Comparison of ENCODE assay signal across 8 cellular contexts in genomic region chr20:4161447-4162251, GRCh38. TPM values are rescaled to one million over a fixed set of nuclear protein-coding genes. Genes with fewer than 3 reads are reported as not detected.
DNase-seq lines count a peak whose midpoint lies in the region; ATAC-seq and TF ChIP-seq lines count a peak whose summit lies in the region.

No MANE protein-coding gene starts in this region.

- no peaks in the 10 kb centered on the region for H3K36me3 Mint-ChIP-seq in CD4-positive, alpha-beta T cell (ENCODE audit: low read depth)
- no peaks in the 10 kb centered on the region for H3K36me3 Mint-ChIP-seq in activated T-cell treated with anti-CD3 and anti-CD28 coated beads, Interleukin-2, amount 50 U/mL, for 72 hours (ENCODE audit: insufficient read depth in 2 of 2)

- peak overlapping the region; percentile 50 for H2BK120ac ChIP-seq in mesenchymal stem cell (ENCODE audit: low read depth, low read length)

- H2AK5ac ChIP-seq in mesenchymal stem cell (ENCODE audit: low read length, severe bottlenecking): peak overlapping the region; percentile 38

- no peak overlapping the region for H3K4me3 Mint-ChIP-seq in CD4-positive, alpha-beta T cell
- peak overlapping the region; percentile 6 to 47 for H3K4me3 Mint-ChIP-seq in activated T-cell treated with anti-CD3 and anti-CD28 coated beads, Interleukin-2, amount 50 U/mL, for 72 hours

- peak overlapping the region; percentile 78 for H3K9ac ChIP-seq in mesenchymal stem cell (ENCODE audit: low read length)

- H3K27ac Mint-ChIP-seq in CD4-positive, alpha-beta T cell: no peak overlapping the region
- no peak overlapping the region for H3K27ac Mint-ChIP-seq in activated T-cell treated with anti-CD3 and anti-CD28 coated beads, Interleukin-2, amount 50 U/mL, for 72 hours

- no peak overlapping the region for H3K27ac ChIP-seq in CD4-positive, alpha-beta T cell (ENCODE audit: low read depth, low read length)
- H3K27ac ChIP-seq in HEK293 (ENCODE audit: extremely low read depth, low read depth, low read length) (no peak overlapping the region), mesenchymal stem cell (ENCODE audit: low read length, poor library complexity, severe bottlenecking) (peak overlapping the region; percentile 94)

- H2AFZ ChIP-seq in mesenchymal stem cell (ENCODE audit: low read depth, low read length): no peak overlapping the region

- H3K4me3 ChIP-seq in HEK293 (ENCODE audit: low read depth, low read length) (no peak overlapping the region), mesenchymal stem cell (ENCODE audit: insufficient read depth in 1 of 2, low read depth in 1 of 2, low read length in 2 of 2) (peak overlapping the region in 1 of 2 experiments; percentile 9)

- no peaks in the 10 kb centered on the region for H3K27me3 ChIP-seq in CD4-positive, alpha-beta T cell (ENCODE audit: control insufficient read depth, insufficient read depth, low read length)
- no peaks in the 10 kb centered on the region for H3K27me3 ChIP-seq in mesenchymal stem cell (ENCODE audit: control insufficient read depth in 1 of 2, insufficient read depth in 1 of 2, low read length in 2 of 2)

- intact Hi-C loops in CD4-positive, alpha-beta T cell (cut with DNase I, micrococcal nuclease): no loop called here

- H3K36me3 ChIP-seq in HEK293 (ENCODE audit: control insufficient read depth in 2 of 2, insufficient read depth in 1 of 2, low read length in 2 of 2) (no peaks in the 10 kb centered on the region), mesenchymal stem cell (ENCODE audit: control insufficient read depth in 1 of 2, insufficient read depth in 2 of 2, low read depth in 1 of 2, low read length in 2 of 2) (peaks cover 0 to 27% of the 10 kb centered on the region in 2 experiments)

- CTCF ChIA-PET in CD4-positive, alpha-beta T cell (lab: Charles Lee): no interaction called here
- CTCF ChIA-PET in HEK293 (lab: Yijun Ruan, JAX): interaction anchor here (1.0 to 1.4 kb wide), 2 partner anchors 12 to 54 kb away, joined by 3 to 4 read pairs; no protein-coding TSS in a partner anchor

- H3K4me1 ChIP-seq in HEK293 (ENCODE audit: control insufficient read depth, insufficient read depth, low read length): no peaks in the 10 kb centered on the region
- peaks cover 69% of the 10 kb centered on the region for H3K4me1 ChIP-seq in mesenchymal stem cell (ENCODE audit: control insufficient read depth, insufficient read depth, low read depth, low read length)

- peaks cover 11% of the 10 kb centered on the region for H3K4me1 Mint-ChIP-seq in CD4-positive, alpha-beta T cell (ENCODE audit: low read depth)
- H3K4me1 Mint-ChIP-seq in activated T-cell treated with anti-CD3 and anti-CD28 coated beads, Interleukin-2, amount 50 U/mL, for 72 hours (ENCODE audit: low read depth): peaks cover 38% of the 10 kb centered on the region

- POLR2A ChIA-PET in CD4-positive, alpha-beta T cell (lab: Charles Lee): no interaction called here
- POLR2A ChIA-PET in HEK293 (lab: Yijun Ruan, JAX): no interaction called here

- no peak for TF ChIP-seq CTCF in CD4-positive, alpha-beta T cell (IDR thresholded peaks at IDR 0.05)
- TF ChIP-seq CTCF in HEK293 (tag by site-specific recombination; IDR thresholded peaks at IDR 0.05): no peak

- H3K4me2 ChIP-seq in mesenchymal stem cell (ENCODE audit: low read length, poor library complexity, severe bottlenecking): peak overlapping the region; percentile 47

- no peaks in the 10 kb centered on the region for H3K9me3 ChIP-seq in CD4-positive, alpha-beta T cell (ENCODE audit: control insufficient read depth, low read length)
- H3K9me3 ChIP-seq in HEK293 (ENCODE audit: control insufficient read depth, insufficient read depth, low read depth, low read length) (no peaks in the 10 kb centered on the region), mesenchymal stem cell (ENCODE audit: control insufficient read depth, low read length) (no peaks in the 10 kb centered on the region)

- H3K14ac ChIP-seq in mesenchymal stem cell (ENCODE audit: low read length in 2 of 2): peak overlapping the region in 1 of 2 experiments; percentile 80

- peak overlapping the region; percentile 49 to 92 for H3K18ac ChIP-seq in mesenchymal stem cell (ENCODE audit: low read depth in 1 of 2, low read length in 2 of 2)

- no peak for DNase-seq in CD4-positive, alpha-beta T cell
- DNase-seq in activated T-cell treated with anti-CD3 and anti-CD28 coated beads, Interleukin-2, amount 50 U/mL, for 72 hours: peak; percentile 43 to 52
- peak; percentile 21 for DNase-seq in mesenchymal stem cell
- no peak for DNase-seq in germinal center (ENCODE audit: low spot score)
- no peak for DNase-seq in dedifferentiated amniotic fluid mesenchymal stem cell (ENCODE audit: extremely low spot score)

- H3K27me3 Mint-ChIP-seq in CD4-positive, alpha-beta T cell: peaks cover 10% of the 10 kb centered on the region
- peaks cover 13% of the 10 kb centered on the region for H3K27me3 Mint-ChIP-seq in activated T-cell treated with anti-CD3 and anti-CD28 coated beads, Interleukin-2, amount 50 U/mL, for 72 hours (ENCODE audit: low read depth)

- peak overlapping the region in 1 of 2 experiments; percentile 2 for H3K23ac ChIP-seq in mesenchymal stem cell (ENCODE audit: low read length in 2 of 2)

- H4K91ac ChIP-seq in mesenchymal stem cell (ENCODE audit: low read length): peak overlapping the region; percentile 88

- 64% methylated on average over 24 of the region's 26 CpGs for WGBS in mesenchymal stem cell

- peak overlapping the region; percentile 26 to 90 for H3K4ac ChIP-seq in mesenchymal stem cell (ENCODE audit: low read depth in 1 of 2, low read length in 2 of 2)

- peak; percentile 51 for ATAC-seq in CD4-positive, alpha-beta T cell (ENCODE audit: poor library complexity)
- peak; percentile 66 to 72 for ATAC-seq in activated T-cell treated with anti-CD3 and anti-CD28 coated beads, Interleukin-2, amount 50 U/mL, for 72 hours (replicated peaks in 1 of 2)
- ATAC-seq in HG03196 (IDR thresholded peaks at IDR 0.05; ENCODE audit: unreplicated experiment) (no peak), GM18498 (IDR thresholded peaks at IDR 0.05; ENCODE audit: unreplicated experiment) (no peak)

- H2BK12ac ChIP-seq in mesenchymal stem cell (ENCODE audit: low read length in 2 of 2): peak overlapping the region; percentile 14 to 97

- peak overlapping the region; percentile 88 for H4K8ac ChIP-seq in mesenchymal stem cell (ENCODE audit: low read length)

- H2BK15ac ChIP-seq in mesenchymal stem cell (ENCODE audit: low read depth, poor library complexity, severe bottlenecking): peak overlapping the region; percentile 23

- no peaks in the 10 kb centered on the region for H3K79me1 ChIP-seq in mesenchymal stem cell (replicated peaks; ENCODE audit: low read length, poor library complexity, severe bottlenecking)

- H2BK5ac ChIP-seq in mesenchymal stem cell (ENCODE audit: low read depth, low read length, poor library complexity, severe bottlenecking): no peak overlapping the region

- H3K9me3 Mint-ChIP-seq in CD4-positive, alpha-beta T cell: no peaks in the 10 kb centered on the region
- H3K9me3 Mint-ChIP-seq in activated T-cell treated with anti-CD3 and anti-CD28 coated beads, Interleukin-2, amount 50 U/mL, for 72 hours: no peaks in the 10 kb centered on the region

TF ChIP-seq in HEK293, 187 proteins besides CTCF, POLR2A, EP300 and RAD21:
- TF ChIP-seq GLIS1 (tag by site-specific recombination; IDR thresholded peaks at IDR 0.05): 0 out of 2 replicates have a peak, but pooled peaks have one; percentile 37
- peak; percentile 77 for TF ChIP-seq KLF1 (tag by site-specific recombination; IDR thresholded peaks at IDR 0.05)
- TF ChIP-seq ZIC2 (tag by site-specific recombination; IDR thresholded peaks at IDR 0.05): 0 out of 2 replicates have a peak, but pooled peaks have one; percentile 2
- no peak for TF ChIP-seq ZBTB7A (tag by site-specific recombination; IDR thresholded peaks at IDR 0.05; ENCODE audit: low read depth)

RNA-seq across cellular contexts. Expression of gene SMOX, which starts 13.0 kb away (rescaled TPM):
- total RNA-seq in CD4-positive, alpha-beta T cell: 1 to 10 TPM; 1.0 to 2.4 TPM
- 10 to 100 TPM; 13.3 to 19.8 TPM for total RNA-seq in activated T-cell treated with anti-CD3 and anti-CD28 coated beads, Interleukin-2, amount 50 U/mL, for 72 hours
- 48.3 TPM for polyA plus RNA-seq in mesenchymal stem cell (2013, experiment 1 of 2)
- polyA plus RNA-seq in mesenchymal stem cell (2013, experiment 2 of 2): 50.0 TPM

Comparison
In these comparisons a context has a peak if more than half of its experiments do, and no peak if none do; other contexts are left out.
1. ATAC-seq: peak in CD4-positive, alpha-beta T cell (single experiment) and activated T-cell treated with anti-CD3 and anti-CD28 coated beads, Interleukin-2, amount 50 U/mL, for 72 hours (2 of 2); none in HG03196 (single experiment) and GM18498 (single experiment).
2. DNase-seq: peak in activated T-cell treated with anti-CD3 and anti-CD28 coated beads, Interleukin-2, amount 50 U/mL, for 72 hours (2 of 2) and mesenchymal stem cell (single experiment); none in CD4-positive, alpha-beta T cell (0 of 10), germinal center (single experiment) and dedifferentiated amniotic fluid mesenchymal stem cell (single experiment).
3. RNA of gene SMOX, which starts 13.0 kb away (total RNA-seq): 13.3 to 19.8 TPM in activated T-cell treated with anti-CD3 and anti-CD28 coated beads, Interleukin-2, amount 50 U/mL, for 72 hours; 1.0 to 2.4 TPM in CD4-positive, alpha-beta T cell; every median in the first group is over 4 times any median in the second.